In genomic region chr22:21013742-21014201, GRCh38 we compare ENCODE assay signal across 8 cellular contexts.
DNase-seq lines count a peak whose midpoint lies in the region; ATAC-seq and TF ChIP-seq lines count a peak whose summit lies in the region.

No MANE protein-coding gene starts in this region.

- H4K20me1 ChIP-seq in Loucy (ENCODE audit: insufficient read depth, low read length, poor library complexity, severe bottlenecking) = no peaks in the 10 kb centered on the region

- no peaks in the 10 kb centered on the region for H3K9me3 ChIP-seq in Loucy (ENCODE audit: insufficient read depth, low read depth, low read length)
- H3K9me3 ChIP-seq in parathyroid adenoma (ENCODE audit: control insufficient read depth, low read length) = no peaks in the 10 kb centered on the region

- H3K27me3 Mint-ChIP-seq in effector memory CD8-positive, alpha-beta T cell = no peaks in the 10 kb centered on the region

- no peaks in the 10 kb centered on the region for H3K36me3 ChIP-seq in Loucy (ENCODE audit: insufficient read depth, low read length)
- no peaks in the 10 kb centered on the region for H3K36me3 ChIP-seq in parathyroid adenoma (ENCODE audit: control insufficient read depth, insufficient read depth, low read length)

- H3K9ac ChIP-seq in Loucy (ENCODE audit: low read depth, low read length, poor library complexity, severe bottlenecking) = no peak overlapping the region
- no peak overlapping the region for H3K9ac ChIP-seq in parathyroid adenoma

- ATAC-seq in effector memory CD8-positive, alpha-beta T cell (replicated peaks) = no peak
- no peak for ATAC-seq in HG03095 (IDR thresholded peaks at IDR 0.05; ENCODE audit: unreplicated experiment)

- H3K79me2 ChIP-seq in Loucy (ENCODE audit: insufficient read depth, low read length) = no peaks in the 10 kb centered on the region
- no peaks in the 10 kb centered on the region for H3K79me2 ChIP-seq in parathyroid adenoma

- peaks cover 8% of the 10 kb centered on the region for H3K36me3 Mint-ChIP-seq in effector memory CD8-positive, alpha-beta T cell (ENCODE audit: insufficient read depth)

- H3K4me1 ChIP-seq in Loucy (ENCODE audit: insufficient read depth, low read length, poor library complexity, severe bottlenecking) (no peaks in the 10 kb centered on the region), parathyroid adenoma (no peaks in the 10 kb centered on the region)

- peak overlapping the region; percentile 92 to 98 for H3K27ac Mint-ChIP-seq in effector memory CD8-positive, alpha-beta T cell

- no peak for DNase-seq in effector memory CD8-positive, alpha-beta T cell
- DNase-seq in activated CD4-positive, CD25-positive, alpha-beta regulatory T cell (lab: John Stamatoyannopoulos, UW) = no peak
- DNase-seq in NK-92 (lab: John Stamatoyannopoulos, UW; ENCODE audit: unreplicated experiment) (no peak), glomerular visceral epithelial cell (ENCODE audit: extremely low spot score) (no peak)

- H3K9me3 Mint-ChIP-seq in effector memory CD8-positive, alpha-beta T cell = no peaks in the 10 kb centered on the region

- H3K4me3 ChIP-seq in GM12875 (ENCODE audit: low read depth, low read length) = peak overlapping the region; percentile 15
- no peak overlapping the region for H3K4me3 ChIP-seq in Loucy (ENCODE audit: low read length, poor library complexity, severe bottlenecking)
- H3K4me3 ChIP-seq in parathyroid adenoma (ENCODE audit: low read depth, low read length) = peak overlapping the region; percentile 55

- no peak overlapping the region for H2AFZ ChIP-seq in Loucy (ENCODE audit: low read length)
- H2AFZ ChIP-seq in parathyroid adenoma = peak overlapping the region; percentile 74

- H3K4me3 Mint-ChIP-seq in effector memory CD8-positive, alpha-beta T cell = peak overlapping the region; percentile 80 to 88

- TF ChIP-seq CTCF in GM12875 (IDR thresholded peaks at IDR 0.05; ENCODE audit: borderline replicate concordance, insufficient read depth, low read depth, low read length) (no peak), Loucy (conservative IDR thresholded peaks at IDR 0.05; ENCODE audit: low read length) (no peak), parathyroid adenoma (IDR thresholded peaks at IDR 0.05) (no peak)

- H3K4me1 Mint-ChIP-seq in effector memory CD8-positive, alpha-beta T cell (ENCODE audit: low read depth in 2 of 2) = peaks cover 20 to 33% of the 10 kb centered on the region in 2 donors

- H3K27ac ChIP-seq in parathyroid adenoma = peak overlapping the region; percentile 2

- no peaks in the 10 kb centered on the region for H3K9me2 ChIP-seq in Loucy (replicated peaks; ENCODE audit: low read depth, low read length)

- H3F3A ChIP-seq in Loucy (ENCODE audit: low read depth) = no peaks in the 10 kb centered on the region

- H3K4me2 ChIP-seq in Loucy (ENCODE audit: low read depth, low read length, poor library complexity, severe bottlenecking) (peak overlapping the region; percentile 40), parathyroid adenoma (ENCODE audit: low read length) (peak overlapping the region; percentile 66)

- H3K27me3 ChIP-seq in Loucy (ENCODE audit: insufficient read depth, low read length, poor library complexity, severe bottlenecking) = no peaks in the 10 kb centered on the region
- no peaks in the 10 kb centered on the region for H3K27me3 ChIP-seq in parathyroid adenoma (ENCODE audit: control insufficient read depth, insufficient read depth, low read length)
